ENCODE assay signal across 1 cellular context in genomic region chr22:34344702-34345101, GRCh38.
TF ChIP-seq lines count a peak whose summit lies in the region.

No MANE protein-coding gene starts in this region.

TF ChIP-seq in H1, 55 proteins besides CTCF, POLR2A, EP300 and RAD21 (continued from another document):
- TF ChIP-seq CHD7 (IDR thresholded peaks at IDR 0.05; ENCODE audit: insufficient replicate concordance, low read length) (no peak), ZNF274 (IDR thresholded peaks at IDR 0.05; ENCODE audit: borderline replicate concordance, extremely low read depth, low read length) (no peak), CEBPB (IDR thresholded peaks at IDR 0.05; ENCODE audit: low read depth, low read length) (no peak), RXRA (IDR thresholded peaks at IDR 0.05; ENCODE audit: insufficient read depth, low read depth, low read length) (no peak), FOSL1 (IDR thresholded peaks at IDR 0.05; ENCODE audit: insufficient read depth, low read depth, low read length) (no peak), SUZ12 (IDR thresholded peaks at IDR 0.05; ENCODE audit: low read length) (no peak), CHD1 (IDR thresholded peaks at IDR 0.05; ENCODE audit: low read depth, low read length) (no peak), ATF2 (IDR thresholded peaks at IDR 0.05; ENCODE audit: low read length) (no peak), SIN3A (conservative IDR thresholded peaks at IDR 0.05 in 1 of 2, IDR thresholded peaks at IDR 0.05 in 1 of 2; ENCODE audit: low read depth in 1 of 2, low read length in 2 of 2) (no peak), TEAD4 (IDR thresholded peaks at IDR 0.05; ENCODE audit: low read depth, low read length) (no peak), BRCA1 (IDR thresholded peaks at IDR 0.05; ENCODE audit: low read depth, low read length) (no peak), POLR2AphosphoS5 (IDR thresholded peaks at IDR 0.05; ENCODE audit: low read depth, low read length) (no peak), CBX5 (IDR thresholded peaks at IDR 0.05; ENCODE audit: low read depth, low read length) (no peak), CHD2 (IDR thresholded peaks at IDR 0.05; ENCODE audit: low read length) (no peak), SP1 (IDR thresholded peaks at IDR 0.05; ENCODE audit: low read depth, low read length) (no peak), BCL11A (IDR thresholded peaks at IDR 0.05; ENCODE audit: low read depth in 2 of 2, low read length in 2 of 2) (no peak), E2F6 (IDR thresholded peaks at IDR 0.05) (no peak)
